1 cellular context compared by ENCODE assay signal in the genomic region with DNA sequence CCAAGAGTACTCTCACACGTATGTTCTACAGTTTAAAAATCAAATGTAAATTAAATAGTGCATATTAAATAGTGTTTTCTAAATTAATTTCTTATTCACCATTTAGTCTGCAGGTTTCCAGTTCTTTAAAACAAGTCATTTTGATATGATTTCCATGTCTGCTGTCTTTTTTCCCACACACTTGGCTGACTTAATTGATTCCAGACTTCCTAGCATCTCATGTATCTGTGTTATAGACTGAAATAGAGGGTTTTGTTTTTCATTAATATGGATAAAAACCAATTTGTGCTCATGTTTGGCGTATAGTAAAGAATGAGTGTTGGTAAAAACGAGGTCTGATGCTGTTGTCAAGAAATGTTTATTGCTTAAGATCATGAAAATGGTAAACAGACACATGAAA.
TF ChIP-seq lines count a peak whose summit lies in the region.

No MANE protein-coding gene starts in this region.

TF ChIP-seq in HepG2, 621 proteins besides CTCF, POLR2A, EP300 and RAD21 (continued from another document):
- TF ChIP-seq, protein P1, sequence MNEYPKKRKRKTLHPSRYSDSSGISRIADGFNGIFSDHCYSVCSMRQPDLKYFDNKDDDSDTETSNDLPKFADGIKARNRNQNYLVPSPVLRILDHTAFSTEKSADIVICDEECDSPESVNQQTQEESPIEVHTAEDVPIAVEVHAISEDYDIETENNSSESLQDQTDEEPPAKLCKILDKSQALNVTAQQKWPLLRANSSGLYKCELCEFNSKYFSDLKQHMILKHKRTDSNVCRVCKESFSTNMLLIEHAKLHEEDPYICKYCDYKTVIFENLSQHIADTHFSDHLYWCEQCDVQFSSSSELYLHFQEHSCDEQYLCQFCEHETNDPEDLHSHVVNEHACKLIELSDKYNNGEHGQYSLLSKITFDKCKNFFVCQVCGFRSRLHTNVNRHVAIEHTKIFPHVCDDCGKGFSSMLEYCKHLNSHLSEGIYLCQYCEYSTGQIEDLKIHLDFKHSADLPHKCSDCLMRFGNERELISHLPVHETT (CRISPR knock-in tag; conservative IDR thresholded peaks at IDR 0.05): no peak
TF ChIP-seq in HepG2: peak in this region for 0.
